In the genomic region with DNA sequence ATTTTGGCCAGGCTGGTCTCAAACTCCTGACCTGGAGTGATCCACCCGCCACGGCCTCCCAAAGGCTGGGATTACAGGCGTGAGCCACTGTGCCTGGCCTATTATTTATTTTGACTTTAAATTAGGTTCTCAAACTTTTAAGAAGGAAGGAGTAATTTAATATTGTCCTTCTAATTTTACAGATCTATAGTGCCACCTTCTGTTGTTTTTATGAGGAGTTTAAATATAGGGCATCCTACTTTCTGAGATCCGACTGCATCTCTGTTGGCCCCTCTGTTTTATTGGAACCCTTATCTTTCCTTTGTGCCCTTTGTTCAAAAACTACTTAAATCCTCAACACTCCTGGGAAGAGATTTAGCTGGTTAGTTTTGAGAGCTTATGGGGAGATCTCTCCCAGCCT, we compare ENCODE assay signal across 16 cellular contexts. TPM values are rescaled to one million over a fixed set of nuclear protein-coding genes. Genes with fewer than 3 reads are reported as not detected.
A peak's percentile ranks its signal among the peaks of the same experiment; 100 is the strongest.
DNase-seq lines count a peak whose midpoint lies in the region; ATAC-seq, FAIRE-seq and TF ChIP-seq lines count a peak whose summit lies in the region.
"Had no signal": no experiment of that assay in that cellular context is flagged by ENCODE, and none has a peak within 500 bp of the region (broad histone marks: within the 10 kb centered on the region; RNA-seq: fewer than 3 reads in every experiment).

No MANE protein-coding gene starts in this region.

- no peaks in the 10 kb centered on the region for H3K36me3 Mint-ChIP-seq in activated CD4-positive, alpha-beta memory T cell treated with anti-CD3 and anti-CD28 coated beads for 36 hours
- H3K36me3 Mint-ChIP-seq: activated naive CD8-positive, alpha-beta T cell had no signal

- no peak for TF ChIP-seq EP300 in A549 (IDR thresholded peaks at IDR 0.05)

- POLR2A ChIA-PET in A549 (lab: Yijun Ruan, JAX) = no interaction called here
- POLR2A ChIA-PET in PC-3 (lab: Charles Lee; ENCODE audit: unreplicated experiment) = no interaction called here
- POLR2A ChIA-PET in activated CD4-positive, alpha-beta memory T cell treated with anti-CD3 and anti-CD28 coated beads for 36 hours (lab: Charles Lee) = no interaction called here

- intact Hi-C loops in PC-3 (cut with micrococcal nuclease) (no loop called here), sciatic nerve (cut with DNase I) (no loop called here)
- intact Hi-C loops in activated CD4-positive, alpha-beta memory T cell treated with anti-CD3 and anti-CD28 coated beads for 36 hours (cut with micrococcal nuclease) = no loop called here

- WGBS in A549 (ENCODE audit: missing lambda C conversion rate) = 41% methylated on average over 4 of the region's 4 CpGs

- no peak for DNase-seq in A549 (ENCODE audit: low read depth in 1 of 2, low spot score in 1 of 2)
- no peak for DNase-seq in DND-41
- DNase-seq in PC-3 = peak; percentile 62
- peak; percentile 12 to 50 for DNase-seq in fibroblast of lung (ENCODE audit: low read depth in 2 of 2)
- no peak for DNase-seq in sciatic nerve (ENCODE audit: low spot score)
- DNase-seq in activated CD4-positive, alpha-beta memory T cell treated with anti-CD3 and anti-CD28 coated beads for 36 hours = no peak
- no peak for DNase-seq in G401 (ENCODE audit: low spot score)
- DNase-seq: activated CD4-positive, alpha-beta T cell treated with anti-CD3 and anti-CD28 coated beads, Interleukin-2, amount 50 U/mL, for 1 hour; DMS79 treated with DMSO at 0.1 percent for 48 hours; H7; NCI-H2029 treated with DMSO at 0.1 percent for 48 hours; Right ventricle myocardium superior had no signal

- no peaks in the 10 kb centered on the region for H3K27me3 Mint-ChIP-seq in activated CD4-positive, alpha-beta memory T cell treated with anti-CD3 and anti-CD28 coated beads for 36 hours
- H3K27me3 Mint-ChIP-seq: activated naive CD8-positive, alpha-beta T cell had no signal

- H3K4me1 ChIP-seq in A549 (no peaks in the 10 kb centered on the region), DND-41 (ENCODE audit: insufficient read depth, low read length) (no peaks in the 10 kb centered on the region), PC-3 (ENCODE audit: insufficient read depth, low read length) (no peaks in the 10 kb centered on the region), fibroblast of lung (ENCODE audit: control insufficient read depth, extremely low read depth, insufficient read depth, low read length) (no peaks in the 10 kb centered on the region)

- H3K9me2 ChIP-seq in PC-3 (replicated peaks; ENCODE audit: low read length) = no peaks in the 10 kb centered on the region

- no peaks in the 10 kb centered on the region for H3K9me3 Mint-ChIP-seq in activated CD4-positive, alpha-beta memory T cell treated with anti-CD3 and anti-CD28 coated beads for 36 hours

- H3K4me3 ChIP-seq in A549 = no peak overlapping the region
- H3K4me3 ChIP-seq in DND-41 (ENCODE audit: low read depth in 1 of 2, low read length in 2 of 2) = no peak overlapping the region
- H3K4me3 ChIP-seq in PC-3 (ENCODE audit: low read length) = no peak overlapping the region
- no peak overlapping the region for H3K4me3 ChIP-seq in fibroblast of lung (replicated peaks in 1 of 4; ENCODE audit: control extremely low read depth in 1 of 4, insufficient read depth in 1 of 4, low read depth in 3 of 4, low read length in 4 of 4)
- H3K4me3 ChIP-seq: lung had no signal

- H3K27ac ChIP-seq in A549 = no peak overlapping the region
- no peak overlapping the region for H3K27ac ChIP-seq in DND-41 (ENCODE audit: low read length)
- no peak overlapping the region for H3K27ac ChIP-seq in PC-3 (ENCODE audit: low read length)
- no peak overlapping the region for H3K27ac ChIP-seq in fibroblast of lung (ENCODE audit: insufficient read depth, low read length)

- no peak overlapping the region for H3K4me3 Mint-ChIP-seq in activated CD4-positive, alpha-beta memory T cell treated with anti-CD3 and anti-CD28 coated beads for 36 hours
- H3K4me3 Mint-ChIP-seq: activated naive CD8-positive, alpha-beta T cell had no signal

- H4K20me1 ChIP-seq in DND-41 (ENCODE audit: insufficient read depth, low read length) = no peaks in the 10 kb centered on the region
- no peaks in the 10 kb centered on the region for H4K20me1 ChIP-seq in PC-3 (ENCODE audit: low read length)
- no peaks in the 10 kb centered on the region for H4K20me1 ChIP-seq in fibroblast of lung (ENCODE audit: control insufficient read depth, extremely low read depth, insufficient read depth, low read length)

- CTCF ChIA-PET in A549 (lab: Yijun Ruan, JAX) (interaction anchor here (0.7 to 1.3 kb wide), 4 partner anchors 22 to 226 kb away, joined by 3 to 5 read pairs (median 3); no protein-coding TSS in a partner anchor), PC-3 (lab: Charles Lee) (no interaction called here)
- CTCF ChIA-PET in activated CD4-positive, alpha-beta memory T cell treated with anti-CD3 and anti-CD28 coated beads for 36 hours (lab: Charles Lee) = interaction anchor here (0.7 kb wide), 1 partner anchor 47 kb away, joined by 3 read pairs; no protein-coding TSS in a partner anchor

- no peaks in the 10 kb centered on the region for H3K36me3 ChIP-seq in DND-41 (ENCODE audit: insufficient read depth, low read length)
- H3K36me3 ChIP-seq in PC-3 (ENCODE audit: low read depth, low read length) = no peaks in the 10 kb centered on the region
- H3K36me3 ChIP-seq in fibroblast of lung (ENCODE audit: control insufficient read depth, insufficient read depth, low read length) = no peaks in the 10 kb centered on the region

- no peak for FAIRE-seq in A549 (lab: Jason Lieb, UNC)
- FAIRE-seq: endometrium had no signal

- TF ChIP-seq CTCF in A549 (IDR thresholded peaks at IDR 0.05) (0 out of 3 replicates have a peak, but pooled peaks have one; percentile 14), DND-41 (IDR thresholded peaks at IDR 0.05; ENCODE audit: borderline replicate concordance, extremely low read depth, low read length, poor library complexity, severe bottlenecking) (peak; percentile 34), PC-3 (conservative IDR thresholded peaks at IDR 0.05; ENCODE audit: low read depth, low read length) (peak; percentile 63), fibroblast of lung (conservative IDR thresholded peaks at IDR 0.05 in 1 of 2, IDR thresholded peaks at IDR 0.05 in 1 of 2; ENCODE audit: low read depth in 1 of 2, low read length in 2 of 2) (peak in 1 of 2 donors; percentile 19)

- BruUV-seq in PC-3 (replicated peaks; lab: Mats Ljungman, UMichigan) = no TSS peak

- no peaks in the 10 kb centered on the region for H3K4me1 Mint-ChIP-seq in activated CD4-positive, alpha-beta memory T cell treated with anti-CD3 and anti-CD28 coated beads for 36 hours (ENCODE audit: low read depth)

- no peak for TF ChIP-seq POLR2A in A549 (IDR thresholded peaks at IDR 0.05; ENCODE audit: low read length)

- H3K27ac Mint-ChIP-seq in activated CD4-positive, alpha-beta memory T cell treated with anti-CD3 and anti-CD28 coated beads for 36 hours = no peak overlapping the region
- H3K27ac Mint-ChIP-seq: activated naive CD8-positive, alpha-beta T cell had no signal

- no peak overlapping the region for H3K9ac ChIP-seq in DND-41 (ENCODE audit: low read depth, low read length)
- H3K9ac ChIP-seq in PC-3 (ENCODE audit: low read length) = no peak overlapping the region
- H3K9ac ChIP-seq in fibroblast of lung (ENCODE audit: insufficient read depth, low read length) = no peak overlapping the region

- H3K27me3 ChIP-seq in DND-41 (ENCODE audit: insufficient read depth, low read length, poor library complexity) = no peaks in the 10 kb centered on the region
- no peaks in the 10 kb centered on the region for H3K27me3 ChIP-seq in PC-3 (ENCODE audit: low read length)
- no peaks in the 10 kb centered on the region for H3K27me3 ChIP-seq in fibroblast of lung (ENCODE audit: control insufficient read depth, insufficient read depth, low read length)

- H2AFZ ChIP-seq in DND-41 (ENCODE audit: low read depth, low read length) (no peak overlapping the region), PC-3 (ENCODE audit: low read length) (peak overlapping the region; percentile 48), fibroblast of lung (ENCODE audit: low read length) (no peak overlapping the region)

- ATAC-seq in A549 (peak in 1 of 2 experiments; percentile 37; a peak in 1 of 6 replicates), DND-41 (ENCODE audit: insufficient read depth, low read depth) (no peak), PC-3 (peak; percentile 74), sciatic nerve (no peak), HG02623 (IDR thresholded peaks at IDR 0.05; ENCODE audit: unreplicated experiment) (no peak)

- in situ Hi-C loops in G401 (cut with HindIII; ENCODE audit: low sequenced_read_pairs) = no loop called here

- peak in 1 of 2 experiments; percentile 33; a peak in 3 of 5 replicates for TF ChIP-seq RAD21 in A549 (conservative IDR thresholded peaks at IDR 0.05 in 1 of 2, IDR thresholded peaks at IDR 0.05 in 1 of 2)

- no peak overlapping the region for H3K4me2 ChIP-seq in A549
- no peak overlapping the region for H3K4me2 ChIP-seq in DND-41 (ENCODE audit: insufficient read depth, low read length)
- H3K4me2 ChIP-seq in PC-3 (ENCODE audit: low read length) = no peak overlapping the region
- no peak overlapping the region for H3K4me2 ChIP-seq in fibroblast of lung (ENCODE audit: extremely low read depth, insufficient read depth, low read length)

- no peaks in the 10 kb centered on the region for H3F3A ChIP-seq in PC-3 (ENCODE audit: low read length, unreplicated experiment)

- H3K9me3 ChIP-seq in A549 (no peaks in the 10 kb centered on the region), DND-41 (ENCODE audit: insufficient read depth, low read length, severe bottlenecking) (no peaks in the 10 kb centered on the region), PC-3 (ENCODE audit: low read length) (no peaks in the 10 kb centered on the region), fibroblast of lung (ENCODE audit: control insufficient read depth, insufficient read depth, low read depth, low read length) (no peaks in the 10 kb centered on the region)

- H3K79me2 ChIP-seq in DND-41 (ENCODE audit: insufficient read depth, low read length) (no peaks in the 10 kb centered on the region), PC-3 (ENCODE audit: low read length) (no peaks in the 10 kb centered on the region), fibroblast of lung (ENCODE audit: control insufficient read depth, insufficient read depth, low read length) (no peaks in the 10 kb centered on the region)

TF ChIP-seq in A549, 52 proteins besides CTCF, POLR2A, EP300 and RAD21 (continues in another document):
- no peak for TF ChIP-seq CHD4 (IDR thresholded peaks at IDR 0.05; ENCODE audit: borderline replicate concordance)

RNA-seq across cellular contexts. Expression of gene ZMYM5, which starts 25.4 kb away (rescaled TPM):
- 10.0 and 14.3 TPM in 2 replicates for polyA plus RNA-seq in A549 (2011; rRNA removed)
- 2.0 and 2.1 TPM in 2 replicates for polyA plus RNA-seq in A549 (2012; cell fraction: cytosol; rRNA removed)
- polyA plus RNA-seq in A549 (2012; cell fraction: nucleus; rRNA removed) = 0.84 and 1.8 TPM in 2 replicates
- 5.3 to 6.2 TPM (median 6.1 TPM) in 3 replicates for polyA plus RNA-seq in A549 (2017; fragmentation: RNase III; extraction: RNeasy Plus Mini Kit Qiagen cat#74134 plus additional on column Dnase treatment)
- polyA minus RNA-seq in A549 (2011; rRNA and poly(A)+ RNA removed) = 2.1 and 3.6 TPM in 2 replicates
- 7.5 and 7.6 TPM in 2 replicates for total RNA-seq in PC-3 (2014; rRNA removed)
- 17.5 and 32.4 TPM in 2 replicates for total RNA-seq in fibroblast of lung
- 9.0 and 11.3 TPM in 2 replicates for polyA plus RNA-seq in fibroblast of lung
- 6.0 TPM in 2 replicates for polyA plus RNA-seq in fibroblast of lung (2012)
- 1.4 and 3.3 TPM in 2 replicates for polyA minus RNA-seq in fibroblast of lung (ENCODE audit: low replicate concordance)
- 19.9 TPM for total RNA-seq in sciatic nerve
- total RNA-seq in activated CD4-positive, alpha-beta memory T cell treated with anti-CD3 and anti-CD28 coated beads for 36 hours = 10 to 100 TPM; 10.0 to 11.1 TPM
- 13.2 and 15.5 TPM in 2 replicates for total RNA-seq in G401 (2014; rRNA removed; shearing (Covaris generic))

Comparison
In these comparisons a context has a peak if more than half of its experiments do, and no peak if none do; other contexts are left out.
1. DNase-seq: peak in PC-3 (single experiment) and fibroblast of lung (2 of 2); none in A549 (0 of 2), DND-41 (single experiment), sciatic nerve (single experiment), activated CD4-positive, alpha-beta memory T cell treated with anti-CD3 and anti-CD28 coated beads for 36 hours (single experiment) and G401 (single experiment).